Comparison of ENCODE assay signal across 21 cellular contexts in the genomic region with DNA sequence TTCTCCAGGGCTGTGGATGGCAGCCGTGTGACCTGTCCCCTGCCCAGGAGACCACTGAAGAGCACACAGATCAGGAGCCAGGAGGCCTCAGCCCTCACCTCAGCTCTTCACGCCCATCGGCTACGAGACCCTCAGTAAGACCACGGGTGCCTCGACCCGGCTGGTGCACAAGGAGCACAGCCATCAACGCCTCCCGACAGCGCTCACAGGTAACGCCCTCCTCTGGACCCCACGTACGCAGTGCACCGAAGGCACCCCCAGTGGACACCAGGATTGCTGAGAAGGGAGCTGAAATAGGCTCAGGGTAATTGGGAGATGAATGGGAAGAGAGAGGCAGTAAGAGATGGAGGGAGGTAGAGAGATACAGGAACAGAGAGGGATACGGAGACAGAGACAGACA.
"Had no signal": no experiment of that assay in that cellular context is flagged by ENCODE, and none has a peak within 500 bp of the region (broad histone marks: within the 10 kb centered on the region; RNA-seq: fewer than 3 reads in every experiment).

No MANE protein-coding gene starts in this region.

- DNase-seq: MM.1S, NCI-H1092 treated with DMSO at 0.1 percent for 48 hours, NCI-H1436, NCI-H187, NCI-H2029, NCI-H2081 treated with DMSO at 0.1 percent for 48 hours, NCI-H2171, NCI-H226, NCI-H446, NCI-H510A, NCI-H524 treated with DMSO at 0.1 percent for 48 hours, NCI-H69, NCI-H774, Right ventricle myocardium superior, RPMI8226, SK-N-SH, SW 1271 had no signal

- H3K36me3 Mint-ChIP-seq: IgD-negative memory B cell had no signal

- H3K4me3 Mint-ChIP-seq: IgD-negative memory B cell had no signal

- H3K27ac ChIP-seq: HL-60, KMS-11 had no signal

- H3K4me1 Mint-ChIP-seq: IgD-negative memory B cell had no signal

- H3K9me3 ChIP-seq: SK-N-SH had no signal

- H3K4me2 ChIP-seq: KMS-11, SK-N-SH had no signal

- H3K9ac ChIP-seq: KMS-11, SK-N-SH had no signal

- H3K4me3 ChIP-seq: K562 had no signal

- H3K9me2 ChIP-seq: SK-N-SH had no signal
